In genomic region chr17:46265972-46266655, GRCh38 we compare ENCODE assay signal across 8 cellular contexts. TPM values are rescaled to one million over a fixed set of nuclear protein-coding genes. Genes with fewer than 3 reads are reported as not detected.
DNase-seq lines count a peak whose midpoint lies in the region; ATAC-seq and TF ChIP-seq lines count a peak whose summit lies in the region.
"Not testable (repeated sequence)": the region's sequence is repeated elsewhere in the genome, so short reads cannot be mapped to it uniquely, and the experiment has no call there.

No MANE protein-coding gene starts in this region.

- peak overlapping the region; percentile 56 for H3K27ac ChIP-seq in smooth muscle cell (ENCODE audit: low read depth)

- peak overlapping the region; percentile 62 to 88 (median 86) for H3K27ac Mint-ChIP-seq in IgD-negative memory B cell
- H3K27ac Mint-ChIP-seq in activated CD4-positive, alpha-beta T cell treated with anti-CD3 and anti-CD28 coated beads for 36 hours = peak overlapping the region; percentile 74
- H3K27ac Mint-ChIP-seq in central memory CD8-positive, alpha-beta T cell (ENCODE audit: low read depth) = peak overlapping the region; percentile 89

- intact Hi-C loops in activated CD4-positive, alpha-beta T cell treated with anti-CD3 and anti-CD28 coated beads for 36 hours (cut with DNase I, micrococcal nuclease) = loop anchor here in 1 of 2 experiments (1.0 to 2.0 kb wide), 4 partner anchors 19 to 372 kb away; partner anchors contain the start of genes KANSL1 and MAPT
- intact Hi-C loops in Right ventricle myocardium superior (cut with DNase I) = not testable (repeated sequence)

- not testable (repeated sequence) for H3K36me3 Mint-ChIP-seq in IgD-negative memory B cell; activated CD4-positive, alpha-beta T cell treated with anti-CD3 and anti-CD28 coated beads for 36 hours (ENCODE audit: low read depth)
- peaks cover 15% of the 10 kb centered on the region for H3K36me3 Mint-ChIP-seq in central memory CD8-positive, alpha-beta T cell (ENCODE audit: insufficient read depth)

- peak overlapping the region; percentile 57 for H3K4me3 ChIP-seq in smooth muscle cell

- ATAC-seq in GM18498 (IDR thresholded peaks at IDR 0.05; ENCODE audit: unreplicated experiment) (peak; percentile 7), Right ventricle myocardium superior (ENCODE audit: poor library complexity) (peak; percentile 4)
- ATAC-seq in activated CD4-positive, alpha-beta T cell treated with anti-CD3 and anti-CD28 coated beads for 36 hours; central memory CD8-positive, alpha-beta T cell (replicated peaks; ENCODE audit: extremely low read depth, poor library complexity, severe bottlenecking): not testable (repeated sequence)

- WGBS in smooth muscle cell (ENCODE audit: low lambda C conversion rate) = 9% methylated on average over 24 of the region's 24 CpGs

- peak overlapping the region; percentile 83 to 93 (median 90) for H3K4me3 Mint-ChIP-seq in IgD-negative memory B cell
- H3K4me3 Mint-ChIP-seq in activated CD4-positive, alpha-beta T cell treated with anti-CD3 and anti-CD28 coated beads for 36 hours = peak overlapping the region; percentile 76
- H3K4me3 Mint-ChIP-seq in central memory CD8-positive, alpha-beta T cell = peak overlapping the region; percentile 93

- peak; percentile 57 for DNase-seq in AG08395 (ENCODE audit: low spot score)
- DNase-seq in activated CD4-positive, alpha-beta T cell treated with anti-CD3 and anti-CD28 coated beads for 36 hours = peak; percentile 15
- not testable (repeated sequence) for DNase-seq in central memory CD8-positive, alpha-beta T cell (ENCODE audit: low spot score in 2 of 2); Right ventricle myocardium superior
- peak; percentile 66 for DNase-seq in midbrain (lab: John Stamatoyannopoulos, UW)
- DNase-seq in smooth muscle cell (lab: John Stamatoyannopoulos, UW; ENCODE audit: unreplicated experiment) = peak; percentile 64

- POLR2A ChIA-PET in activated CD4-positive, alpha-beta T cell treated with anti-CD3 and anti-CD28 coated beads for 36 hours (lab: Charles Lee) = interaction anchor here (0.6 kb wide), 1 partner anchor 737 kb away, joined by 3 read pairs; no protein-coding TSS in a partner anchor

- not testable (repeated sequence) for H3K9me3 ChIP-seq in smooth muscle cell (replicated peaks; ENCODE audit: low read depth)

- H2AFZ ChIP-seq in smooth muscle cell (ENCODE audit: low read depth) = peak overlapping the region; percentile 91

- not testable (repeated sequence) for H3K36me3 ChIP-seq in smooth muscle cell (ENCODE audit: low read depth)

- CTCF ChIA-PET in activated CD4-positive, alpha-beta T cell treated with anti-CD3 and anti-CD28 coated beads for 36 hours (lab: Charles Lee) = interaction anchor here (0.9 to 1.0 kb wide), 2 partner anchors 10 to 48 kb away, joined by 3 to 4 read pairs; no protein-coding TSS in a partner anchor

- H3K27me3 ChIP-seq in smooth muscle cell (ENCODE audit: low read depth) = peaks cover 20% of the 10 kb centered on the region

- not testable (repeated sequence) for TF ChIP-seq CTCF in smooth muscle cell (IDR thresholded peaks at IDR 0.05; ENCODE audit: borderline replicate concordance, insufficient read depth, poor library complexity, severe bottlenecking)

- H3K4me1 ChIP-seq in smooth muscle cell (ENCODE audit: low read depth) = not testable (repeated sequence)

- not testable (repeated sequence) for H3K9me3 Mint-ChIP-seq in IgD-negative memory B cell; activated CD4-positive, alpha-beta T cell treated with anti-CD3 and anti-CD28 coated beads for 36 hours (ENCODE audit: low read depth); central memory CD8-positive, alpha-beta T cell

- peak overlapping the region; percentile 56 for H3K9ac ChIP-seq in smooth muscle cell (ENCODE audit: low read depth)

- H4K20me1 ChIP-seq in smooth muscle cell (ENCODE audit: low read depth) = not testable (repeated sequence)

- peaks cover 23% of the 10 kb centered on the region for H3F3A ChIP-seq in smooth muscle cell (ENCODE audit: low read depth)

- H3K79me2 ChIP-seq in smooth muscle cell (ENCODE audit: low read depth) = not testable (repeated sequence)

- H3K4me1 Mint-ChIP-seq in IgD-negative memory B cell = peaks cover 10 to 16% (median 11%) of the 10 kb centered on the region in 3 donors
- peaks cover 34% of the 10 kb centered on the region for H3K4me1 Mint-ChIP-seq in activated CD4-positive, alpha-beta T cell treated with anti-CD3 and anti-CD28 coated beads for 36 hours
- H3K4me1 Mint-ChIP-seq in central memory CD8-positive, alpha-beta T cell = peaks cover 35% of the 10 kb centered on the region

- not testable (repeated sequence) for H3K27me3 Mint-ChIP-seq in IgD-negative memory B cell; activated CD4-positive, alpha-beta T cell treated with anti-CD3 and anti-CD28 coated beads for 36 hours; central memory CD8-positive, alpha-beta T cell

- peak overlapping the region; percentile 89 for H3K4me2 ChIP-seq in smooth muscle cell

RNA-seq across cellular contexts. Expression of gene LRRC37A, which starts 28.8 kb away (rescaled TPM):
- polyA plus RNA-seq in IgD-negative memory B cell (1.3 TPM), smooth muscle cell (0.46 and 0.98 TPM in 2 replicates)
- total RNA-seq in activated CD4-positive, alpha-beta T cell treated with anti-CD3 and anti-CD28 coated beads for 36 hours = 1 to 10 TPM in 1 of 2 experiments, under 1 TPM in 1; 0.85 to 1.0 TPM
- total RNA-seq in Right ventricle myocardium superior (1.3 TPM), smooth muscle cell (0.99 and 1.8 TPM in 2 replicates)
